In genomic region chr6:151763938-151764680, GRCh38 we compare ENCODE assay signal across 8 cellular contexts. TPM values are rescaled to one million over a fixed set of nuclear protein-coding genes. Genes with fewer than 3 reads are reported as not detected.
DNase-seq lines count a peak whose midpoint lies in the region; ATAC-seq and TF ChIP-seq lines count a peak whose summit lies in the region.

No MANE protein-coding gene starts in this region.

- H3K36me3 ChIP-seq in neural progenitor cell (no peaks in the 10 kb centered on the region), urinary bladder (ENCODE audit: insufficient read depth) (no peaks in the 10 kb centered on the region)

- H3K4me1 ChIP-seq in neural progenitor cell, result peaks cover 3% of the 10 kb centered on the region
- H3K4me1 ChIP-seq in urinary bladder (ENCODE audit: insufficient read depth), result no peaks in the 10 kb centered on the region

- H3K79me2 ChIP-seq in neural progenitor cell (ENCODE audit: low read depth), result no peaks in the 10 kb centered on the region

- no peaks in the 10 kb centered on the region for H3K27me3 ChIP-seq in AG04450 (ENCODE audit: control insufficient read depth, insufficient read depth, low read length)
- H3K27me3 ChIP-seq in neural progenitor cell, result no peaks in the 10 kb centered on the region

- H2AFZ ChIP-seq in neural progenitor cell (replicated peaks), result peak overlapping the region; percentile 71

- H3K36me3 Mint-ChIP-seq in activated naive CD4-positive, alpha-beta T cell treated with anti-CD3 and anti-CD28 coated beads, Interleukin-2, amount 10 ng/mL, durations not matched to agents 7 days and 5 days, result peaks cover 15% of the 10 kb centered on the region
- H3K36me3 Mint-ChIP-seq in neural progenitor cell, result no peaks in the 10 kb centered on the region

- H3K4me2 ChIP-seq in neural progenitor cell, result peak overlapping the region; percentile 62

- H3F3A ChIP-seq in neural progenitor cell (ENCODE audit: low read depth), result peaks cover 13% of the 10 kb centered on the region

- CTCF ChIA-PET in AG04450 (lab: Charles Lee), result interaction anchor here (0.6 to 3.6 kb wide), 25 partner anchors 9 to 577 kb away, joined by 3 to 93 read pairs (median 6); no protein-coding TSS in a partner anchor
- CTCF ChIA-PET in activated naive CD4-positive, alpha-beta T cell treated with anti-CD3 and anti-CD28 coated beads, Interleukin-2, amount 10 ng/mL, durations not matched to agents 7 days and 5 days (lab: Charles Lee), result interaction anchor here (0.9 to 4.5 kb wide), 9 partner anchors 10 to 574 kb away, joined by 3 to 37 read pairs (median 6); no protein-coding TSS in a partner anchor

- peak overlapping the region; percentile 27 for H3K4me3 ChIP-seq in AG04450 (ENCODE audit: low read depth, low read length)
- peak overlapping the region; percentile 39 for H3K4me3 ChIP-seq in neural progenitor cell
- peak overlapping the region; percentile 10 for H3K4me3 ChIP-seq in urinary bladder (ENCODE audit: low read depth, low read length)

- no peaks in the 10 kb centered on the region for H3K27me3 Mint-ChIP-seq in activated naive CD4-positive, alpha-beta T cell treated with anti-CD3 and anti-CD28 coated beads, Interleukin-2, amount 10 ng/mL, durations not matched to agents 7 days and 5 days
- peaks cover 4% of the 10 kb centered on the region for H3K27me3 Mint-ChIP-seq in neural progenitor cell (ENCODE audit: insufficient read depth, low read depth)

- H3K9ac ChIP-seq in neural progenitor cell, result no peak overlapping the region

- H3K9me3 ChIP-seq in AG04450 (ENCODE audit: control insufficient read depth, insufficient read depth, low read length) (no peaks in the 10 kb centered on the region), neural progenitor cell (ENCODE audit: low read depth) (no peaks in the 10 kb centered on the region)

- H4K20me1 ChIP-seq in neural progenitor cell (ENCODE audit: low read depth), result no peaks in the 10 kb centered on the region

- POLR2A ChIA-PET in AG04450 (lab: Yijun Ruan, JAX), result no interaction called here

- no peak overlapping the region for H3K27ac ChIP-seq in AG04450 (ENCODE audit: low read depth, low read length)
- no peak overlapping the region for H3K27ac ChIP-seq in neural progenitor cell
- H3K27ac ChIP-seq in urinary bladder (ENCODE audit: low read depth), result no peak overlapping the region

- H3K4me1 Mint-ChIP-seq in activated naive CD4-positive, alpha-beta T cell treated with anti-CD3 and anti-CD28 coated beads, Interleukin-2, amount 10 ng/mL, durations not matched to agents 7 days and 5 days, result peaks cover 45% of the 10 kb centered on the region
- H3K4me1 Mint-ChIP-seq in neural progenitor cell, result peaks cover 7% of the 10 kb centered on the region

- 32% methylated on average over 20 of the region's 20 CpGs for WGBS in urinary bladder

- ATAC-seq in GM18517 (IDR thresholded peaks at IDR 0.05; ENCODE audit: unreplicated experiment) (peak; percentile 67), HG03060 (IDR thresholded peaks at IDR 0.05; ENCODE audit: low read depth, unreplicated experiment) (peak; percentile 65)

- H3K9me3 Mint-ChIP-seq in activated naive CD4-positive, alpha-beta T cell treated with anti-CD3 and anti-CD28 coated beads, Interleukin-2, amount 10 ng/mL, durations not matched to agents 7 days and 5 days, result peaks cover 3% of the 10 kb centered on the region
- no peaks in the 10 kb centered on the region for H3K9me3 Mint-ChIP-seq in neural progenitor cell

- DNase-seq in AG04450 (ENCODE audit: low read depth, low spot score), result peak; percentile 41
- peak; percentile 21 for DNase-seq in NCI-H748 (lab: John Stamatoyannopoulos, UW; ENCODE audit: unreplicated experiment)
- peak; percentile 62 for DNase-seq in activated naive CD4-positive, alpha-beta T cell treated with anti-CD3 and anti-CD28 coated beads, Interleukin-2, amount 10 ng/mL, durations not matched to agents 7 days and 5 days
- DNase-seq in germinal center (ENCODE audit: low spot score), result peak; percentile 63
- DNase-seq in neural progenitor cell (ENCODE audit: low spot score), result peak; percentile 90

- peak overlapping the region; percentile 11 for H3K4me3 Mint-ChIP-seq in activated naive CD4-positive, alpha-beta T cell treated with anti-CD3 and anti-CD28 coated beads, Interleukin-2, amount 10 ng/mL, durations not matched to agents 7 days and 5 days
- H3K4me3 Mint-ChIP-seq in neural progenitor cell, result peak overlapping the region; percentile 25

- no peak overlapping the region for H3K27ac Mint-ChIP-seq in activated naive CD4-positive, alpha-beta T cell treated with anti-CD3 and anti-CD28 coated beads, Interleukin-2, amount 10 ng/mL, durations not matched to agents 7 days and 5 days
- H3K27ac Mint-ChIP-seq in neural progenitor cell, result no peak overlapping the region

- TF ChIP-seq CTCF in AG04450 (IDR thresholded peaks at IDR 0.05; ENCODE audit: low read depth, low read length) (peak; percentile 83), neural progenitor cell (IDR thresholded peaks at IDR 0.05) (peak; percentile 67)

RNA-seq across cellular contexts. Expression of gene ESR1, which starts 43.4 kb away (rescaled TPM):
- polyA plus RNA-seq in AG04450 (2011; rRNA removed), result 0.02 TPM in 1 of 2 replicates, not detected in the other
- not detected in 2 replicates for polyA minus RNA-seq in AG04450 (2011; rRNA and poly(A)+ RNA removed)
- total RNA-seq in neural progenitor cell (ENCODE audit: low replicate concordance), result 0.03 TPM in 1 of 2 replicates, not detected in the other
- 6.9 TPM for total RNA-seq in urinary bladder
- polyA plus RNA-seq in urinary bladder, result 1.8 TPM

Comparison
In these comparisons a context has a peak if more than half of its experiments do, and no peak if none do; other contexts are left out.
1. DNase-seq: peak in every context shown above with its lines; median percentile 90 in neural progenitor cell; 63 in germinal center; 62 in activated naive CD4-positive, alpha-beta T cell treated with anti-CD3 and anti-CD28 coated beads, Interleukin-2, amount 10 ng/mL, durations not matched to agents 7 days and 5 days; 41 in AG04450; 21 in NCI-H748.